9 cellular contexts compared by ENCODE assay signal in the genomic region with DNA sequence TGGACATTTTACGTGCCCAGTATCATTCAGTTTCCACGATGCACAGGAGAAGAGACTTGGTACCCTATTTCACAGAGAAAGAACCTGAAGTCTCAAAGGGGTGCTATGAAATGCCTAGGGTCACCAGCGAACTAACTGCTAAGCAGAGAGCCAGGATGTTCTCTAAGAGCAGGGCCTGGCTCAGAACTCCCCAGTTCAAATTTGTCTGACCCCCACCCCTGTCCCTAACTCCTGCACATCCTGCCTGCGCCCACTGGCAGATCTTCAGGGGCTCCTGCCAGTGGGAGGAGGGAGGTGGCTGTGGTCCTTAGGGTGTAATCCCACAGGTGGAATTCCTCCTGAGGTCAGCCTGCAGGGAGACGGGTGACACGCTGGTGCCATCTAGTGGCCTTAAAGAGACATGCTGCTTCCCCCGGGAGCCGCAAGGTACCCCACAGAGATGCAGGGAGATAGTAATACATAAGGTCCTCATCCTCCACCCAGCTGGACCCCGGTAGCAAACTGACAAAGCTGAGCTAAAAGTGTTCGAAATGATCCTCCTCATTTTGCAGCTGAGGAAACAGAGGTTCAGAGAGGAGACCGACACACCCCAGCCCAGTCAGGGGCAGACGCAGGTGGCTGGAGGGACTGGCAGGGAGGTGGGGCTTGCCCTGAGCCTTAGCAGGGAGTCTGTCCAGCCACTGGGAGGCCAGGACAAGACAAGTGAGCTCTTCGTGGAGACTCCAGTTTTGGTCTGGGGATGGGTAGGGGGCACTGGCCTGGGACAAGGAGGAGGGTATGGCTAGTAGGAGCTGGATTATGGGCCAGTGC. TPM values are rescaled to one million over a fixed set of nuclear protein-coding genes. Genes with fewer than 3 reads are reported as not detected.
DNase-seq lines count a peak whose midpoint lies in the region; ATAC-seq, FAIRE-seq and TF ChIP-seq lines count a peak whose summit lies in the region.
"Had no signal": no experiment of that assay in that cellular context is flagged by ENCODE, and none has a peak within 500 bp of the region (broad histone marks: within the 10 kb centered on the region; RNA-seq: fewer than 3 reads in every experiment).

No MANE protein-coding gene starts in this region.

- CTCF ChIA-PET in RWPE1 (lab: Yijun Ruan, JAX) = interaction anchor here (0.5 to 2.5 kb wide), 5 partner anchors 38 to 253 kb away, joined by 3 to 10 read pairs (median 3); no protein-coding TSS in a partner anchor

- H3K27me3 ChIP-seq in upper lobe of right lung = no peaks in the 10 kb centered on the region

- no peaks in the 10 kb centered on the region for H3K36me3 Mint-ChIP-seq in osteocyte (ENCODE audit: unreplicated experiment)

- H3K4me1 Mint-ChIP-seq in osteocyte (ENCODE audit: unreplicated experiment) = peaks cover 12% of the 10 kb centered on the region

- H3K4me3 Mint-ChIP-seq in osteocyte (ENCODE audit: unreplicated experiment) = no peak overlapping the region

- peak; percentile 79 for DNase-seq in D721Med (ENCODE audit: insufficient read length, low spot score)
- peak; percentile 49 for DNase-seq in KG1 (lab: John Stamatoyannopoulos, UW)
- DNase-seq in RWPE1 (ENCODE audit: low spot score) = peak; percentile 79
- DNase-seq in activated naive CD4-positive, alpha-beta T cell (lab: John Stamatoyannopoulos, UW) = peak; percentile 4 to 33 (median 7)
- peak; percentile 56 for DNase-seq in globus pallidus (ENCODE audit: low spot score)
- no peak for DNase-seq in osteocyte (ENCODE audit: extremely low spot score, unreplicated experiment)
- DNase-seq in upper lobe of right lung = no peak

- H3K27me3 Mint-ChIP-seq in osteocyte (ENCODE audit: unreplicated experiment) = peaks cover 2% of the 10 kb centered on the region

- POLR2A ChIA-PET in RWPE1 (lab: Yijun Ruan, JAX; ENCODE audit: low non-redundant PET) = no interaction called here

- peaks cover 3% of the 10 kb centered on the region for H3K9me3 Mint-ChIP-seq in osteocyte (ENCODE audit: unreplicated experiment)

- no peak overlapping the region for H3K4me3 ChIP-seq in upper lobe of right lung
- H3K4me3 ChIP-seq: SK-N-MC had no signal

- H3K27ac Mint-ChIP-seq in osteocyte (ENCODE audit: unreplicated experiment) = no peak overlapping the region

- no peaks in the 10 kb centered on the region for H3K36me3 ChIP-seq in upper lobe of right lung

- FAIRE-seq in D721Med (lab: Jason Lieb, UNC) = no peak

- TF ChIP-seq CTCF in D721Med (IDR thresholded peaks at IDR 0.05; ENCODE audit: insufficient read depth, missing control alignments) (peak; percentile 79), RWPE1 (conservative IDR thresholded peaks at IDR 0.05; ENCODE audit: low read depth) (peak; percentile 95), osteocyte (IDR thresholded peaks at IDR 0.05) (peak; percentile 97), upper lobe of right lung (IDR thresholded peaks at IDR 0.05) (peak; percentile 95)

- intact Hi-C loops in upper lobe of right lung (cut with DNase I) = loop anchor here (5.0 to 10.0 kb wide), 2 partner anchors 151 to 228 kb away; no protein-coding TSS in a partner anchor

- H3K4me1 ChIP-seq in upper lobe of right lung = no peaks in the 10 kb centered on the region

- no peak overlapping the region for H3K27ac ChIP-seq in RWPE1
- no peak overlapping the region for H3K27ac ChIP-seq in upper lobe of right lung
- H3K27ac ChIP-seq: SK-N-MC had no signal

- H3K9me3 ChIP-seq in upper lobe of right lung = no peaks in the 10 kb centered on the region

- ATAC-seq in upper lobe of right lung (peak; percentile 85), GM21528 (IDR thresholded peaks at IDR 0.05; ENCODE audit: low FRiP score, unreplicated experiment) (no peak)

RNA-seq across cellular contexts. Expression of a gene that starts 34.1 kb away (rescaled TPM):
- total RNA-seq in osteocyte (not detected in 2 replicates), upper lobe of right lung (2.2 TPM)

RNA-seq across cellular contexts. Expression of a gene that starts 42.4 kb away (rescaled TPM):
- total RNA-seq in osteocyte (not detected in 2 replicates), upper lobe of right lung (4.1 TPM)

Comparison
In these comparisons a context has a peak if more than half of its experiments do, and no peak if none do; other contexts are left out.
1. DNase-seq: peak in D721Med (single experiment), KG1 (single experiment), RWPE1 (single experiment), activated naive CD4-positive, alpha-beta T cell (4 of 4) and globus pallidus (single experiment); none in osteocyte (single experiment) and upper lobe of right lung (single experiment).
2. Peak in every context shown above with its lines, with median percentiles within 50 percentile points of each other: CTCF ChIP-seq.